14 cellular contexts compared by ENCODE assay signal in the genomic region with DNA sequence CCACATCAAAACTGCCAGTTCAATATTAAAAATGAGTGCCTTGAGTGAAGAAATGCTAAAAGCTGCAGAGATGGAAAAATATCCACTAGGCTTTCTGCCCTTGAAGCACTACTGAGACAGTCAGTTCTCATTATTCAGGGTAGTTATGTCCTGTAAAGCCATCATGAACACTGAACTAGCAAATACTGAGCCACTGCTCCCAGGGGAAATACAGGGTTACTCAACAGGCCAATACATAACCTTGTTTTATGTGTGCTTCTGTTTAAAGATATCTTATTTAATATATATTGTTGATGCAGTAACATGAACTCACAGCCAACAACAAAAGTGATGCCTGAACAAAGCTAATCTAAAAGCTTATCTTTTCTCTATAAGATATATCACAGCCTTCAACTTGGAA. TPM values are rescaled to one million over a fixed set of nuclear protein-coding genes. Genes with fewer than 3 reads are reported as not detected.
DNase-seq lines count a peak whose midpoint lies in the region; ATAC-seq, FAIRE-seq and TF ChIP-seq lines count a peak whose summit lies in the region.
"Had no signal": no experiment of that assay in that cellular context is flagged by ENCODE, and none has a peak within 500 bp of the region (broad histone marks: within the 10 kb centered on the region; RNA-seq: fewer than 3 reads in every experiment).

No MANE protein-coding gene starts in this region.

- BruUV-seq in GM12878 (replicated peaks; lab: Mats Ljungman, UMichigan), result no TSS peak

- ATAC-seq in GM12878, result no peak
- ATAC-seq in HG03280 (IDR thresholded peaks at IDR 0.05; ENCODE audit: unreplicated experiment), result no peak
- ATAC-seq: right cardiac atrium had no signal

- peaks cover 21% of the 10 kb centered on the region for H3K4me1 Mint-ChIP-seq in neural crest cell

- H3K27ac Mint-ChIP-seq in neural crest cell (ENCODE audit: unreplicated experiment), result no peak overlapping the region

- TF ChIP-seq CTCF in HL-60 (IDR thresholded peaks at IDR 0.05; ENCODE audit: insufficient read depth, low read length), result no peak
- TF ChIP-seq CTCF in GM12878 (IDR thresholded peaks at IDR 0.05 in 2 of 3, conservative IDR thresholded peaks at IDR 0.05 in 1 of 3; ENCODE audit: control insufficient read depth in 2 of 3, extremely low read depth in 1 of 3, insufficient read depth in 1 of 3, low read depth in 3 of 3, low read length in 3 of 3), result no peak
- no peak for TF ChIP-seq CTCF in neural crest cell (conservative IDR thresholded peaks at IDR 0.05)
- TF ChIP-seq CTCF in dorsolateral prefrontal cortex (IDR thresholded peaks at IDR 0.05 in 54 of 56, conservative IDR thresholded peaks at IDR 0.05 in 2 of 56; ENCODE audit: low read depth in 1 of 56, partially characterized antibody in 56 of 56), result no peak

- FAIRE-seq in GM12878 (lab: Jason Lieb, UNC), result no peak

- H3K9me3 ChIP-seq in GM12878 (replicated peaks; ENCODE audit: control insufficient read depth, insufficient read depth, low read length), result no peaks in the 10 kb centered on the region
- H3K9me3 ChIP-seq: adrenal gland had no signal

- H3K4me2 ChIP-seq in GM12878 (ENCODE audit: control insufficient read depth, insufficient read depth), result peak overlapping the region; percentile 36; the same call in 1 of the 2 replicates

- H3K27me3 Mint-ChIP-seq in neural crest cell (ENCODE audit: low read depth), result no peaks in the 10 kb centered on the region

- H3K27ac ChIP-seq in HL-60 (replicated peaks), result peak overlapping the region; percentile 23
- H3K27ac ChIP-seq in GM12878 (ENCODE audit: control insufficient read depth, insufficient read depth), result peak overlapping the region; percentile 27; the same call in 1 of the 2 replicates
- H3K27ac ChIP-seq in dorsolateral prefrontal cortex, result peak overlapping the region in 8 of 59 donors; percentile 1 to 66 (median 30)
- H3K27ac ChIP-seq: 22Rv1, adrenal gland had no signal

- peak overlapping the region; percentile 76 for H3K4me3 Mint-ChIP-seq in neural crest cell

- H3K9ac ChIP-seq in GM12878 (ENCODE audit: control insufficient read depth, insufficient read depth, low read length), result no peak overlapping the region

- no peak for TF ChIP-seq EP300 in GM12878 (IDR thresholded peaks at IDR 0.05; ENCODE audit: borderline replicate concordance in 1 of 2, control insufficient read depth in 1 of 2, low read depth in 2 of 2, low read length in 2 of 2)

- CTCF ChIA-PET in GM12878 (lab: Yijun Ruan, JAX), result interaction anchor here (0.8 to 4.3 kb wide), 9 partner anchors 9 to 637 kb away, joined by 3 to 25 read pairs (median 6); no protein-coding TSS in a partner anchor

- RAD21 ChIA-PET in GM12878 (lab: Charles Lee; ENCODE audit: unreplicated experiment), result interaction anchor here (0.7 to 1.8 kb wide), 14 partner anchors 13 to 376 kb away, joined by 3 to 11 read pairs (median 3); partner anchors contain the start of gene WNK1

- POLR2A ChIA-PET in GM12878 (lab: Charles Lee), result no interaction called here

- H3K27me3 ChIP-seq in HL-60 (ENCODE audit: insufficient read depth, poor library complexity, severe bottlenecking) (no peaks in the 10 kb centered on the region), GM12878 (replicated peaks in 1 of 2; ENCODE audit: control insufficient read depth in 2 of 2, insufficient read depth in 2 of 2, low read length in 1 of 2) (no peaks in the 10 kb centered on the region), dorsolateral prefrontal cortex (no peaks in the 10 kb centered on the region)
- H3K27me3 ChIP-seq: adrenal gland had no signal

- intact Hi-C loops in GM12878 (cut with micrococcal nuclease; ENCODE audit: unreplicated experiment), result loop anchor here (5.0 kb wide), 1 partner anchor 124 kb away; no protein-coding TSS in a partner anchor
- intact Hi-C loops in dorsolateral prefrontal cortex (cut with DNase I), result loop anchor here (5.0 kb wide), 3 partner anchors 134 to 194 kb away; partner anchors contain the start of gene WNK1 (in 1 of the 2)

- in situ Hi-C loops in GM12878 (cut with MboI), result loop anchor here (5.0 kb wide), 1 partner anchor 369 kb away; no protein-coding TSS in a partner anchor

- no peak for TF ChIP-seq RAD21 in GM12878 (IDR thresholded peaks at IDR 0.05; ENCODE audit: insufficient read depth, low read depth, low read length)

- H3K9me3 Mint-ChIP-seq in neural crest cell, result no peaks in the 10 kb centered on the region

- H3K36me3 Mint-ChIP-seq in neural crest cell (ENCODE audit: low read depth), result no peaks in the 10 kb centered on the region

- no peak for TF ChIP-seq POLR2A in GM12878 (IDR thresholded peaks at IDR 0.05; ENCODE audit: low read depth, low read length)

- H3K36me3 ChIP-seq in GM12878 (ENCODE audit: control insufficient read depth in 2 of 2, insufficient read depth in 2 of 2, low read length in 1 of 2), result no peaks in the 10 kb centered on the region

- H3K4me3 ChIP-seq in HL-60 (replicated peaks; ENCODE audit: insufficient read depth, low read length) (no peak overlapping the region), GM12878 (0 out of 2 replicates have a peak overlapping the region, but pooled peaks have one; percentile 22), dorsolateral prefrontal cortex (no peak overlapping the region)
- H3K4me3 ChIP-seq: adrenal gland had no signal

- H3K79me2 ChIP-seq in GM12878 (ENCODE audit: control insufficient read depth, insufficient read depth, low read length), result peaks cover 35% of the 10 kb centered on the region

- DNase-seq in NCI-H2107 treated with DMSO at 0.1 percent for 48 hours (lab: John Stamatoyannopoulos, UW; ENCODE audit: unreplicated experiment) (peak; percentile 22), NCI-H2107 (lab: John Stamatoyannopoulos, UW) (no peak), HL-60 (ENCODE audit: low read depth in 1 of 2, low spot score in 1 of 2) (peak in 1 of 2 experiments; percentile 22), GM12878 (ENCODE audit: low read depth, low spot score) (peak; percentile 15), neural crest cell (ENCODE audit: low read depth, low spot score) (no peak), dorsolateral prefrontal cortex (no peak), NCI-H524 (lab: John Stamatoyannopoulos, UW) (no peak)
- DNase-seq: adrenal gland, COR-L47, islet precursor cell, NCI-H1048, right cardiac atrium had no signal

- H2AFZ ChIP-seq in GM12878 (ENCODE audit: control insufficient read depth, low read depth, low read length), result no peak overlapping the region

- SMC1A ChIA-PET in GM12878 (lab: Charles Lee; ENCODE audit: uncharacterized antibody, unreplicated experiment), result interaction anchor here (0.6 to 2.3 kb wide), 21 partner anchors 9 to 493 kb away, joined by 3 to 7 read pairs (median 4); no protein-coding TSS in a partner anchor

- no peaks in the 10 kb centered on the region for H4K20me1 ChIP-seq in GM12878 (ENCODE audit: control insufficient read depth, insufficient read depth)

- peaks cover 6% of the 10 kb centered on the region for H3K4me1 ChIP-seq in GM12878 (ENCODE audit: control insufficient read depth, insufficient read depth, low read length)

TF ChIP-seq in GM12878, 131 proteins besides CTCF, POLR2A, EP300 and RAD21:
- no peak for TF ChIP-seq STAT3 (IDR thresholded peaks at IDR 0.05; ENCODE audit: low read depth, low read length)
- TF ChIP-seq MEF2B (IDR thresholded peaks at IDR 0.05; ENCODE audit: partially characterized antibody, poor library complexity, severe bottlenecking), result peak; percentile 83

RNA-seq across cellular contexts. Expression of gene RAD52, which starts 3.3 kb away (rescaled TPM):
- total RNA-seq in GM12878 (2013; cell fraction: nucleolus; rRNA removed), result 80.3 and 81.5 TPM in 2 replicates
- total RNA-seq in GM12878 (2014; rRNA removed) (10.2 and 10.7 TPM in 2 replicates), GM12878 (2014; rRNA removed; fragmentation: Illumina TruSeq; extraction: Trizol) (9.3 and 11.4 TPM in 2 replicates), GM12878 (2021) (6.5 and 6.6 TPM in 2 replicates), neural crest cell (19.6 and 21.2 TPM in 2 replicates), dorsolateral prefrontal cortex (10 to 100 TPM; 14.4 to 71.1 (median 31.1) TPM)
- 4.4 TPM for polyA plus RNA-seq in GM12878 (2011; ENCODE audit: low read depth)
- polyA plus RNA-seq in GM12878 (2011; rRNA removed) (13.1 and 15.7 TPM in 2 replicates), GM12878 (2014; fragmentation: Illumina TruSeq; extraction: Trizol) (5.9 and 8.5 TPM in 2 replicates), GM12878 (2014; fragmentation: Nextera tagmentation; extraction: Ambion mirVana) (1 to 10 TPM; 2.0 to 2.9 TPM), GM12878 (2014; rRNA removed) (11.2 and 11.3 TPM in 2 replicates), GM12878 (2016; fragmentation: Nextera tagmentation; extraction: Ambion mirVana) (1 to 10 TPM; 7.7 to 9.7 TPM)
- polyA plus RNA-seq in GM12878 (2011; cell fraction: cytosol; rRNA removed), result 10.6 and 16.5 TPM in 2 replicates
- 52.6 and 66.0 TPM in 2 replicates for polyA plus RNA-seq in GM12878 (2011; cell fraction: nucleus; rRNA removed)
- polyA plus RNA-seq in GM12878 (2012), result 4.0 and 8.3 TPM in 2 replicates
- polyA minus RNA-seq in GM12878 (2011; rRNA and poly(A)+ RNA removed), result 19.2 and 29.6 TPM in 2 replicates
- 6.3 and 9.3 TPM in 2 replicates for polyA minus RNA-seq in GM12878 (2011; cell fraction: cytosol; rRNA and poly(A)+ RNA removed)
- polyA minus RNA-seq in GM12878 (2011; cell fraction: nucleus; rRNA and poly(A)+ RNA removed), result 16.3 and 21.0 TPM in 2 replicates

RNA-seq across cellular contexts. Expression of gene ERC1, which starts 44.8 kb away (rescaled TPM):
- 68.5 and 75.2 TPM in 2 replicates for total RNA-seq in GM12878 (2013; cell fraction: nucleolus; rRNA removed)
- 3.2 and 5.0 TPM in 2 replicates for total RNA-seq in GM12878 (2014; rRNA removed)
- 7.0 and 7.2 TPM in 2 replicates for total RNA-seq in GM12878 (2014; rRNA removed; fragmentation: Illumina TruSeq; extraction: Trizol)
- 6.6 and 7.7 TPM in 2 replicates for total RNA-seq in GM12878 (2021)
- polyA plus RNA-seq in GM12878 (2011; ENCODE audit: low read depth), result 1.6 TPM
- polyA plus RNA-seq in GM12878 (2011; rRNA removed), result 8.0 and 9.3 TPM in 2 replicates
- polyA plus RNA-seq in GM12878 (2011; cell fraction: cytosol; rRNA removed), result 5.9 and 7.4 TPM in 2 replicates
- 6.2 and 6.3 TPM in 2 replicates for polyA plus RNA-seq in GM12878 (2011; cell fraction: nucleus; rRNA removed)
- polyA plus RNA-seq in GM12878 (2012), result 1.4 and 2.1 TPM in 2 replicates
- polyA plus RNA-seq in GM12878 (2014; fragmentation: Illumina TruSeq; extraction: Trizol), result 4.4 and 4.8 TPM in 2 replicates
- 1 to 10 TPM in 1 of 2 experiments, under 1 TPM in 1; 0.75 to 1.6 TPM for polyA plus RNA-seq in GM12878 (2014; fragmentation: Nextera tagmentation; extraction: Ambion mirVana)
- 2.3 and 2.7 TPM in 2 replicates for polyA plus RNA-seq in GM12878 (2014; rRNA removed)
- polyA plus RNA-seq in GM12878 (2016; fragmentation: Nextera tagmentation; extraction: Ambion mirVana), result 1 to 10 TPM; 5.5 to 5.7 TPM
- polyA minus RNA-seq in GM12878 (2011; rRNA and poly(A)+ RNA removed), result 24.5 and 27.1 TPM in 2 replicates
- 7.9 and 11.3 TPM in 2 replicates for polyA minus RNA-seq in GM12878 (2011; cell fraction: cytosol; rRNA and poly(A)+ RNA removed)
- polyA minus RNA-seq in GM12878 (2011; cell fraction: nucleus; rRNA and poly(A)+ RNA removed), result 21.9 and 27.0 TPM in 2 replicates
- total RNA-seq in neural crest cell, result 37.9 and 38.9 TPM in 2 replicates
- total RNA-seq in dorsolateral prefrontal cortex, result 100 to 1,000 TPM in 20 of 120 experiments, 10 to 100 TPM in 100; 50.9 to 130 (median 83.8) TPM

Comparison
In these comparisons a context has a peak if more than half of its experiments do, and no peak if none do; other contexts are left out.
1. DNase-seq: peak in NCI-H2107 treated with DMSO at 0.1 percent for 48 hours (single experiment) and GM12878 (single experiment); none in NCI-H2107 (single experiment), neural crest cell (single experiment), dorsolateral prefrontal cortex (0 of 10) and NCI-H524 (0 of 2).